Comparison of ENCODE assay signal across 12 cellular contexts in the genomic region with DNA sequence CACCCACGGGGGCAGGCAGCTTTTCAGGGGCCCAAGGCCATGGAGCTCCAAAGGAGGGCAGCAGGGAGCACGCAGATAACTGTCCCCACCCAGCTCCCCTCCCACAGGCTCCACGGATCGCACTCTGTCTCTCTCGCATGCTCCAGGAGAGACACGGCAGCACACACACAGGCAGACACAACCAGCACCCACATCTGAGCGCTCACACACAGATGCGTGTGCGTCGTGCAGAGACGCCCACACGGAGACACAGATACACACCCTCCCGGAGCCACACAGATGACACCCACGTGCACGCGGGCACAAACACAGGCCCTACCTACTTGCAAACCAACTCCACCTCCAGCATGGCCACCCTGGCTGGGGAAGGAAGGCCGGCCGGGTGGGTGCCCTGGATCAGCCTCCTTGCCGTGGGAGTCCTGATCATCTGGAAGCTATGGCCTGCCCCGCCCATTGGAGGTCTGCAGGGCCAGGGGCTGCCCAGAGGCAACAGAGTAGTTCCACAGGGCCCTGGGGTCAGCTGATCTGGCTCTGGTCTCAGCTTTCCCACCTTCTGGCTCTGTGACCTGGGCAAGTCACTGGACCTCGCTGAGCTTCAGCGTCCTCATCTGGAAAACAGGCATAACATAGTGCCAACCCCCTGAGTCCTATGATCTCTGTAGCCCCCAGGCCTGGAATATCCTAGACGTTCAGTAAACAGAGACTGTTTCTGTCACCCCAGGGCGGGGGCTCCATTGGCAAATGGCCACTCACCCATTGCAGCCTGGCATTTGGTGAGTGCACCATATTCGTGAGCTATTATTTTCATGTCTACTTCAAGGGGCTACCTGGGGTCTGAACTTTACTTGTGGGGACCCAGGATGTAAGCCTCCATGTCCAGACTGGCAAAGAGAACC.
"Had no signal": no experiment of that assay in that cellular context is flagged by ENCODE, and none has a peak within 500 bp of the region (broad histone marks: within the 10 kb centered on the region; RNA-seq: fewer than 3 reads in every experiment).

No MANE protein-coding gene starts in this region.

- H3K9me3 ChIP-seq: lower lobe of right lung, suprapubic skin had no signal

- H3K4me1 ChIP-seq: lower lobe of right lung, suprapubic skin had no signal

- H3K27me3 ChIP-seq: suprapubic skin had no signal

- DNase-seq: activated CD4-positive, alpha-beta T cell treated with anti-CD3 and anti-CD28 coated beads, Interleukin-2, amount 50 U/mL, for 4 hours; activated CD4-positive, CD25-positive, alpha-beta regulatory T cell; activated CD8-positive, alpha-beta memory T cell treated with anti-CD3 and anti-CD28 coated beads, Interleukin-2, amount 10 ng/mL, durations not matched to agents 7 days and 5 days; activated T-cell treated with anti-CD3 and anti-CD28 coated beads, Interleukin-2, amount 50 U/mL, for 48 hours; cortex of kidney; erythroblast; lower lobe of right lung; stimulated activated CD4-positive, alpha-beta T cell treated with anti-CD3 and anti-CD28 coated beads, Interleukin-2, amount 100 ng/mL, for 48 hours; stimulated activated CD8-positive, alpha-beta memory T cell treated with anti-CD3 and anti-CD28 coated beads, Interleukin-4, amount 100 ng/mL, for 48 hours; stimulated activated naive CD8-positive, alpha-beta T cell treated with anti-CD3 and anti-CD28 coated beads, Interleukin-15, Interleukin-2, amounts not matched to agents 100 U/mL and 50 U/mL, for 24 hours; T-helper 17 cell had no signal

- H3K36me3 ChIP-seq: lower lobe of right lung, suprapubic skin had no signal

- H3K27ac ChIP-seq: lower lobe of right lung, suprapubic skin had no signal

- H3K4me3 ChIP-seq: lower lobe of right lung, suprapubic skin had no signal
